Comparison of ENCODE assay signal across 28 cellular contexts in genomic region chr10:36670616-36671402, GRCh38.
A peak's percentile ranks its signal among the peaks of the same experiment; 100 is the strongest.
DNase-seq lines count a peak whose midpoint lies in the region; ATAC-seq, FAIRE-seq and TF ChIP-seq lines count a peak whose summit lies in the region.
"Had no signal": no experiment of that assay in that cellular context is flagged by ENCODE, and none has a peak within 500 bp of the region (broad histone marks: within the 10 kb centered on the region; RNA-seq: fewer than 3 reads in every experiment).

No MANE protein-coding gene starts in this region.

- no peaks in the 10 kb centered on the region for H3K9me1 ChIP-seq in endothelial cell of umbilical vein (replicated peaks; ENCODE audit: control insufficient read depth, extremely low read depth, insufficient read depth, low read length)

- intact Hi-C loops in endothelial cell of umbilical vein (cut with micrococcal nuclease): no loop called here

- H3K79me2 ChIP-seq in endothelial cell of umbilical vein (ENCODE audit: control insufficient read depth, insufficient read depth, low read length): no peaks in the 10 kb centered on the region

- H3K4me3 ChIP-seq in AG10803 (ENCODE audit: low read length) (no peak overlapping the region), MG63 (no peak overlapping the region), endothelial cell of umbilical vein (replicated peaks in 1 of 3; ENCODE audit: insufficient read depth in 1 of 3, low read depth in 1 of 3, low read length in 3 of 3) (no peak overlapping the region), upper lobe of left lung (no peak overlapping the region)
- H3K4me3 ChIP-seq: esophagus muscularis mucosa had no signal

- H3K27me3 ChIP-seq in MG63 (no peaks in the 10 kb centered on the region), endothelial cell of umbilical vein (ENCODE audit: control insufficient read depth in 2 of 2, insufficient read depth in 2 of 2, low read length in 2 of 2) (no peaks in the 10 kb centered on the region), upper lobe of left lung (no peaks in the 10 kb centered on the region)
- H3K27me3 ChIP-seq: esophagus muscularis mucosa had no signal

- H3K9me3 Mint-ChIP-seq in osteocyte (ENCODE audit: unreplicated experiment): peaks cover 9% of the 10 kb centered on the region
- no peaks in the 10 kb centered on the region for H3K9me3 Mint-ChIP-seq in activated CD8-positive, alpha-beta T cell treated with anti-CD3 and anti-CD28 coated beads, Interleukin-2, amount 10 ng/mL, durations not matched to agents 7 days and 5 days (ENCODE audit: insufficient read depth)
- H3K9me3 Mint-ChIP-seq: type B pancreatic cell had no signal

- H3K4me1 ChIP-seq in endothelial cell of umbilical vein (ENCODE audit: control insufficient read depth, extremely low read depth, insufficient read depth, low read length) (peaks cover 4% of the 10 kb centered on the region), upper lobe of left lung (no peaks in the 10 kb centered on the region)
- H3K4me1 ChIP-seq: esophagus muscularis mucosa had no signal

- WGBS in upper lobe of left lung, 2 donors: 62 to 74% methylated on average over 4 of the region's 4 CpGs

- TF ChIP-seq EP300 in upper lobe of left lung (IDR thresholded peaks at IDR 0.05): no peak

- CTCF ChIA-PET in endothelial cell of umbilical vein (lab: Charles Lee): no interaction called here
- CTCF ChIA-PET in activated CD8-positive, alpha-beta T cell treated with anti-CD3 and anti-CD28 coated beads, Interleukin-2, amount 10 ng/mL, durations not matched to agents 7 days and 5 days (lab: Charles Lee): no interaction called here

- H3K27me3 Mint-ChIP-seq in osteocyte (ENCODE audit: unreplicated experiment): no peaks in the 10 kb centered on the region
- H3K27me3 Mint-ChIP-seq in activated CD8-positive, alpha-beta T cell treated with anti-CD3 and anti-CD28 coated beads, Interleukin-2, amount 10 ng/mL, durations not matched to agents 7 days and 5 days (ENCODE audit: low read depth): no peaks in the 10 kb centered on the region
- H3K27me3 Mint-ChIP-seq: activated CD4-positive, alpha-beta T cell treated with anti-CD3 and anti-CD28 coated beads for 36 hours; activated naive CD4-positive, alpha-beta T cell treated with anti-CD3 and anti-CD28 coated beads, Interleukin-2, amount 50 U/mL, for 24 hours; CD4-positive, CD25-positive, alpha-beta regulatory T cell; effector memory CD8-positive, alpha-beta T cell; naive B cell had no signal

- no peak overlapping the region for H3K4me2 ChIP-seq in endothelial cell of umbilical vein (ENCODE audit: insufficient read depth, low read length)

- H3K9me3 ChIP-seq in MG63 (no peaks in the 10 kb centered on the region), endothelial cell of umbilical vein (replicated peaks; ENCODE audit: control insufficient read depth, insufficient read depth, low read length) (no peaks in the 10 kb centered on the region), upper lobe of left lung (no peaks in the 10 kb centered on the region)
- H3K9me3 ChIP-seq: esophagus muscularis mucosa had no signal

- TF ChIP-seq CTCF in AG10803 (conservative IDR thresholded peaks at IDR 0.05; ENCODE audit: low read length) (no peak), endothelial cell of umbilical vein (IDR thresholded peaks at IDR 0.05; ENCODE audit: extremely low read depth in 1 of 2, insufficient read depth in 1 of 2, low read depth in 1 of 2, low read length in 2 of 2) (no peak), osteocyte (IDR thresholded peaks at IDR 0.05) (no peak), upper lobe of left lung (IDR thresholded peaks at IDR 0.05) (no peak)

- no TSS peak for BruUV-seq in endothelial cell of umbilical vein (replicated peaks; lab: Mats Ljungman, UMichigan)

- H3K36me3 ChIP-seq in MG63 (no peaks in the 10 kb centered on the region), endothelial cell of umbilical vein (ENCODE audit: control insufficient read depth in 2 of 2, extremely low read depth in 1 of 2, insufficient read depth in 2 of 2, low read length in 2 of 2) (no peaks in the 10 kb centered on the region), upper lobe of left lung (no peaks in the 10 kb centered on the region)
- H3K36me3 ChIP-seq: esophagus muscularis mucosa had no signal

- H3K4me3 Mint-ChIP-seq in osteocyte (ENCODE audit: unreplicated experiment): no peak overlapping the region
- H3K4me3 Mint-ChIP-seq in activated CD8-positive, alpha-beta T cell treated with anti-CD3 and anti-CD28 coated beads, Interleukin-2, amount 10 ng/mL, durations not matched to agents 7 days and 5 days: no peak overlapping the region
- H3K4me3 Mint-ChIP-seq: activated CD4-positive, alpha-beta T cell treated with anti-CD3 and anti-CD28 coated beads for 36 hours; activated naive CD4-positive, alpha-beta T cell treated with anti-CD3 and anti-CD28 coated beads, Interleukin-2, amount 50 U/mL, for 24 hours; activated T-cell treated with anti-CD3 and anti-CD28 coated beads, Interleukin-2, amount 50 U/mL, for 72 hours; CD4-positive, CD25-positive, alpha-beta regulatory T cell; effector memory CD8-positive, alpha-beta T cell; naive B cell; type B pancreatic cell had no signal

- H4K20me1 ChIP-seq in endothelial cell of umbilical vein (replicated peaks; ENCODE audit: control insufficient read depth, extremely low read depth, insufficient read depth, low read length): no peaks in the 10 kb centered on the region

- H2AFZ ChIP-seq in endothelial cell of umbilical vein (ENCODE audit: low read depth, low read length): no peak overlapping the region

- peaks cover 43% of the 10 kb centered on the region for H3K4me1 Mint-ChIP-seq in osteocyte (ENCODE audit: unreplicated experiment)
- no peaks in the 10 kb centered on the region for H3K4me1 Mint-ChIP-seq in activated CD8-positive, alpha-beta T cell treated with anti-CD3 and anti-CD28 coated beads, Interleukin-2, amount 10 ng/mL, durations not matched to agents 7 days and 5 days (ENCODE audit: low read depth)
- H3K4me1 Mint-ChIP-seq: activated CD4-positive, alpha-beta T cell treated with anti-CD3 and anti-CD28 coated beads for 36 hours; activated naive CD4-positive, alpha-beta T cell treated with anti-CD3 and anti-CD28 coated beads, Interleukin-2, amount 50 U/mL, for 24 hours; CD4-positive, CD25-positive, alpha-beta regulatory T cell; naive B cell had no signal

- peak; percentile 71 for FAIRE-seq in endothelial cell of umbilical vein (lab: Jason Lieb, UNC)
- FAIRE-seq: GM12892 had no signal

- peak overlapping the region; percentile 72 for H3K27ac Mint-ChIP-seq in osteocyte (ENCODE audit: unreplicated experiment)
- H3K27ac Mint-ChIP-seq in activated CD8-positive, alpha-beta T cell treated with anti-CD3 and anti-CD28 coated beads, Interleukin-2, amount 10 ng/mL, durations not matched to agents 7 days and 5 days: no peak overlapping the region
- H3K27ac Mint-ChIP-seq: activated CD4-positive, alpha-beta T cell treated with anti-CD3 and anti-CD28 coated beads for 36 hours; activated naive CD4-positive, alpha-beta T cell treated with anti-CD3 and anti-CD28 coated beads, Interleukin-2, amount 50 U/mL, for 24 hours; activated T-cell treated with anti-CD3 and anti-CD28 coated beads, Interleukin-2, amount 50 U/mL, for 72 hours; CD4-positive, CD25-positive, alpha-beta regulatory T cell; effector memory CD8-positive, alpha-beta T cell; naive B cell; type B pancreatic cell had no signal

- ATAC-seq in HG03520 (IDR thresholded peaks at IDR 0.05; ENCODE audit: unreplicated experiment) (no peak), upper lobe of left lung (ENCODE audit: low FRiP score in 2 of 2) (no peak)
- no peak for ATAC-seq in activated CD8-positive, alpha-beta T cell treated with anti-CD3 and anti-CD28 coated beads, Interleukin-2, amount 10 ng/mL, durations not matched to agents 7 days and 5 days
- ATAC-seq: activated CD4-positive, alpha-beta T cell treated with anti-CD3 and anti-CD28 coated beads for 36 hours; activated T-cell treated with anti-CD3 and anti-CD28 coated beads, Interleukin-2, amount 50 U/mL, for 72 hours; effector memory CD8-positive, alpha-beta T cell; left cardiac atrium had no signal

- no peak overlapping the region for H3K9ac ChIP-seq in endothelial cell of umbilical vein (replicated peaks; ENCODE audit: extremely low read depth, insufficient read depth, low read length)

- no peak overlapping the region for H3K27ac ChIP-seq in endothelial cell of umbilical vein (ENCODE audit: insufficient read depth, low read depth, low read length)
- H3K27ac ChIP-seq in upper lobe of left lung: no peak overlapping the region
- H3K27ac ChIP-seq: esophagus muscularis mucosa had no signal

- no peak for TF ChIP-seq POLR2A in endothelial cell of umbilical vein (IDR thresholded peaks at IDR 0.05; ENCODE audit: low read depth, low read length)
- no peak for TF ChIP-seq POLR2A in upper lobe of left lung (IDR thresholded peaks at IDR 0.05)

- no peaks in the 10 kb centered on the region for H3K36me3 Mint-ChIP-seq in osteocyte (ENCODE audit: unreplicated experiment)
- H3K36me3 Mint-ChIP-seq in activated CD8-positive, alpha-beta T cell treated with anti-CD3 and anti-CD28 coated beads, Interleukin-2, amount 10 ng/mL, durations not matched to agents 7 days and 5 days (ENCODE audit: low read depth): no peaks in the 10 kb centered on the region
- H3K36me3 Mint-ChIP-seq: activated naive CD4-positive, alpha-beta T cell treated with anti-CD3 and anti-CD28 coated beads, Interleukin-2, amount 50 U/mL, for 24 hours; CD4-positive, CD25-positive, alpha-beta regulatory T cell; naive B cell; type B pancreatic cell had no signal

- DNase-seq in AG10803 (ENCODE audit: low read depth): peak; percentile 87
- peak; percentile 69 for DNase-seq in MG63
- peak; percentile 62 for DNase-seq in endothelial cell of umbilical vein (ENCODE audit: low read depth, low spot score)
- no peak for DNase-seq in osteocyte (ENCODE audit: extremely low spot score, unreplicated experiment)
- DNase-seq in upper lobe of left lung: no peak
- DNase-seq in NAMALWA (ENCODE audit: low spot score): no peak
- DNase-seq in activated CD8-positive, alpha-beta T cell treated with anti-CD3 and anti-CD28 coated beads, Interleukin-2, amount 10 ng/mL, durations not matched to agents 7 days and 5 days: no peak
- DNase-seq: activated CD4-positive, alpha-beta T cell treated with anti-CD3 and anti-CD28 coated beads for 36 hours; activated T-cell treated with anti-CD3 and anti-CD28 coated beads, Interleukin-2, amount 50 U/mL, for 72 hours; CD4-positive, CD25-positive, alpha-beta regulatory T cell; DMS 273 treated with DMSO at 0.1 percent for 48 hours; effector memory CD8-positive, alpha-beta T cell; KG1; left cardiac atrium; mesendoderm; naive B cell; NCI-H1048; NCI-H1930; NCI-H345; NCI-H82; occipital lobe; SHP77 treated with DMSO at 0.1 percent for 48 hours; T-helper 1 cell had no signal

- POLR2A ChIA-PET in endothelial cell of umbilical vein (lab: Charles Lee): no interaction called here
- POLR2A ChIA-PET in activated CD8-positive, alpha-beta T cell treated with anti-CD3 and anti-CD28 coated beads, Interleukin-2, amount 10 ng/mL, durations not matched to agents 7 days and 5 days (lab: Charles Lee): no interaction called here

- dilution Hi-C loops in endothelial cell of umbilical vein (cut with MboI; ENCODE audit: extremely low pct_ligation_motif_present, low sequenced_read_pairs): no loop called here

TF ChIP-seq in endothelial cell of umbilical vein, 7 proteins besides CTCF, POLR2A, EP300 and RAD21 (continues in another document):
- TF ChIP-seq GATA2 (IDR thresholded peaks at IDR 0.05; ENCODE audit: insufficient read depth, insufficient read length, low read depth, low read length) (no peak), EZH2 (IDR thresholded peaks at IDR 0.05; ENCODE audit: borderline replicate concordance, low read depth, low read length, severe bottlenecking) (no peak)

Comparison
In these comparisons a context has a peak if more than half of its experiments do, and no peak if none do; other contexts are left out.
1. DNase-seq: peak in AG10803 (single experiment), MG63 (single experiment) and endothelial cell of umbilical vein (single experiment); none in osteocyte (single experiment), upper lobe of left lung (0 of 2), NAMALWA (single experiment) and activated CD8-positive, alpha-beta T cell treated with anti-CD3 and anti-CD28 coated beads, Interleukin-2, amount 10 ng/mL, durations not matched to agents 7 days and 5 days (single experiment).